27 cellular contexts compared by ENCODE assay signal in genomic region chr20:34628026-34628425, GRCh38. TPM values are rescaled to one million over a fixed set of nuclear protein-coding genes. Genes with fewer than 3 reads are reported as not detected.
A peak's percentile ranks its signal among the peaks of the same experiment; 100 is the strongest.
DNase-seq lines count a peak whose midpoint lies in the region; ATAC-seq, FAIRE-seq and TF ChIP-seq lines count a peak whose summit lies in the region.
"Had no signal": no experiment of that assay in that cellular context is flagged by ENCODE, and none has a peak within 500 bp of the region (broad histone marks: within the 10 kb centered on the region; RNA-seq: fewer than 3 reads in every experiment).

No MANE protein-coding gene starts in this region.

- H3K27ac Mint-ChIP-seq in nephron progenitor cell, result peak overlapping the region; percentile 44
- H3K27ac Mint-ChIP-seq: activated B cell treated with CpG ODN at 0.5 μM for 24 hours; activated CD4-positive, alpha-beta T cell treated with anti-CD3 and anti-CD28 coated beads, Interleukin-2, amount 10 ng/mL, durations not matched to agents 7 days and 5 days; activated naive CD4-positive, alpha-beta T cell treated with anti-CD3 and anti-CD28 coated beads, Interleukin-2, amount 50 U/mL, for 72 hours; B cell; CD8-positive, alpha-beta T cell; naive thymus-derived CD8-positive, alpha-beta T cell; stimulated activated naive B cell treated with anti-CD40 and anti-IgM and Interleukin-4, amounts not matched to agents 10 μg/mL and 1 μg/mL and 100 μg/mL, for 72 hours had no signal

- ATAC-seq in HepG2 (no peak), right lobe of liver (no peak), K562 (no peak)
- ATAC-seq: activated naive CD4-positive, alpha-beta T cell treated with anti-CD3 and anti-CD28 coated beads, Interleukin-2, amount 50 U/mL, for 72 hours; CD8-positive, alpha-beta T cell; HCT116; naive thymus-derived CD8-positive, alpha-beta T cell; stimulated activated naive B cell treated with anti-CD40 and anti-IgM and Interleukin-4, amounts not matched to agents 10 μg/mL and 1 μg/mL and 100 μg/mL, for 72 hours; upper lobe of right lung had no signal

- WGBS in HepG2 (ENCODE audit: low lambda C conversion rate), result 65% methylated on average over 2 of the region's 2 CpGs
- WGBS in right lobe of liver (ENCODE audit: insufficient coverage, low coverage, low lambda C conversion rate, missing lambda C conversion rate), result 83% methylated on average over 2 of the region's 2 CpGs
- WGBS in K562 (ENCODE audit: insufficient coverage, low coverage, missing lambda C conversion rate), result 56% methylated on average over 2 of the region's 2 CpGs

- TF ChIP-seq POLR2A in HepG2 (IDR thresholded peaks at IDR 0.05; ENCODE audit: insufficient read depth in 1 of 2, low read depth in 2 of 2, low read length in 2 of 2) (no peak), right lobe of liver (IDR thresholded peaks at IDR 0.05) (no peak), K562 (conservative IDR thresholded peaks at IDR 0.05) (no peak)

- H3K79me2 ChIP-seq in HepG2 (ENCODE audit: insufficient read depth, low read length) (no peaks in the 10 kb centered on the region), K562 (ENCODE audit: control insufficient read depth, insufficient read depth, low read length) (no peaks in the 10 kb centered on the region)

- peaks cover 46% of the 10 kb centered on the region for H3K36me3 Mint-ChIP-seq in nephron progenitor cell (ENCODE audit: low read depth)
- H3K36me3 Mint-ChIP-seq: activated naive CD4-positive, alpha-beta T cell treated with anti-CD3 and anti-CD28 coated beads, Interleukin-2, amount 50 U/mL, for 72 hours had no signal

- FAIRE-seq in HepG2 (lab: Jason Lieb, UNC), result no peak
- FAIRE-seq in K562 (lab: Jason Lieb, UNC), result no peak
- FAIRE-seq: colon, islet of Langerhans had no signal

- in situ Hi-C loops in HepG2 (cut with HindIII; ENCODE audit: extremely low pct_ligation_motif_present, low pct_unique_long_range_greater_than_20kb) (no loop called here), K562 (cut with MboI) (no loop called here), GM13976 (cut with MboI; ENCODE audit: low sequenced_read_pairs, unreplicated experiment) (no loop called here)

- no peak for DNase-seq in HepG2 (ENCODE audit: low spot score)
- DNase-seq in right lobe of liver, result no peak
- DNase-seq in K562 (ENCODE audit: extremely low read depth in 1 of 4, low spot score in 3 of 4), result no peak
- DNase-seq in nephron progenitor cell, result no peak
- DNase-seq in GM13976 (ENCODE audit: low spot score), result no peak
- no peak for DNase-seq in NCI-H510A (lab: John Stamatoyannopoulos, UW)
- DNase-seq in activated CD4-positive, alpha-beta T cell treated with anti-CD3 and anti-CD28 coated beads, Interleukin-2, amount 50 U/mL, for 48 hours, result no peak
- DNase-seq: ACHN; activated B cell treated with CpG ODN at 0.5 μM for 24 hours; activated CD4-positive, alpha-beta T cell treated with anti-CD3 and anti-CD28 coated beads, Interleukin-2, amount 10 ng/mL, durations not matched to agents 7 days and 5 days; activated effector memory CD4-positive, alpha-beta T cell treated with Interleukin-2 at 50 U/mL for 16 hours; activated T-cell treated with anti-CD3 and anti-CD28 coated beads, Interleukin-2, amount 50 U/mL, for 1 hour; CD8-positive, alpha-beta T cell; effector CD8-positive, alpha-beta T cell; naive thymus-derived CD8-positive, alpha-beta T cell; NCI-H1105; NCI-H187; occipital lobe; stimulated activated naive B cell treated with anti-CD40 and anti-IgM and Interleukin-4, amounts not matched to agents 10 μg/mL and 1 μg/mL and 100 μg/mL, for 72 hours; T1000; upper lobe of right lung had no signal

- H3K4me3 Mint-ChIP-seq in nephron progenitor cell, result no peak overlapping the region
- H3K4me3 Mint-ChIP-seq: activated B cell treated with CpG ODN at 0.5 μM for 24 hours; activated CD4-positive, alpha-beta T cell treated with anti-CD3 and anti-CD28 coated beads, Interleukin-2, amount 10 ng/mL, durations not matched to agents 7 days and 5 days; B cell; CD8-positive, alpha-beta T cell; naive thymus-derived CD8-positive, alpha-beta T cell; stimulated activated naive B cell treated with anti-CD40 and anti-IgM and Interleukin-4, amounts not matched to agents 10 μg/mL and 1 μg/mL and 100 μg/mL, for 72 hours had no signal

- H2AFZ ChIP-seq in HepG2 (ENCODE audit: low read length) (no peak overlapping the region), K562 (ENCODE audit: low read depth, low read length) (no peak overlapping the region)

- H3K4me1 Mint-ChIP-seq in nephron progenitor cell, result peaks cover 7% of the 10 kb centered on the region

- TF ChIP-seq RAD21 in HepG2 (CRISPR knock-in tag; IDR thresholded peaks at IDR 0.05), result no peak
- no peak for TF ChIP-seq RAD21 in K562 (CRISPR knock-in tag; conservative IDR thresholded peaks at IDR 0.05 in 1 of 2, IDR thresholded peaks at IDR 0.05 in 1 of 2)

- H4K20me1 ChIP-seq in HepG2 (ENCODE audit: insufficient read depth, low read length), result no peaks in the 10 kb centered on the region
- H4K20me1 ChIP-seq in K562 (replicated peaks; ENCODE audit: control insufficient read depth, insufficient read depth, low read length), result no peaks in the 10 kb centered on the region

- intact Hi-C loops in HepG2 (cut with micrococcal nuclease; ENCODE audit: unreplicated experiment), result no loop called here
- intact Hi-C loops in right lobe of liver (cut with DNase I), result no loop called here
- intact Hi-C loops in K562 (cut with micrococcal nuclease), result no loop called here

- no peaks in the 10 kb centered on the region for H3K9me3 Mint-ChIP-seq in nephron progenitor cell
- H3K9me3 Mint-ChIP-seq: activated B cell treated with CpG ODN at 0.5 μM for 24 hours; activated CD4-positive, alpha-beta T cell treated with anti-CD3 and anti-CD28 coated beads, Interleukin-2, amount 10 ng/mL, durations not matched to agents 7 days and 5 days; activated naive CD4-positive, alpha-beta T cell treated with anti-CD3 and anti-CD28 coated beads, Interleukin-2, amount 50 U/mL, for 72 hours; CD8-positive, alpha-beta T cell; naive thymus-derived CD8-positive, alpha-beta T cell; stimulated activated naive B cell treated with anti-CD40 and anti-IgM and Interleukin-4, amounts not matched to agents 10 μg/mL and 1 μg/mL and 100 μg/mL, for 72 hours had no signal

- H3K4me3 ChIP-seq in HepG2 (replicated peaks in 1 of 3; ENCODE audit: insufficient read depth in 1 of 3, low read depth in 2 of 3, low read length in 3 of 3) (no peak overlapping the region), right lobe of liver (no peak overlapping the region), K562 (no peak overlapping the region)
- H3K4me3 ChIP-seq: breast epithelium, upper lobe of right lung had no signal

- H3K9me3 ChIP-seq in HepG2 (ENCODE audit: low read length) (no peaks in the 10 kb centered on the region), right lobe of liver (no peaks in the 10 kb centered on the region), K562 (replicated peaks; ENCODE audit: control insufficient read depth, insufficient read depth, low read depth, low read length) (no peaks in the 10 kb centered on the region)
- H3K9me3 ChIP-seq: breast epithelium, upper lobe of right lung had no signal

- TF ChIP-seq EP300 in HepG2 (IDR thresholded peaks at IDR 0.05; ENCODE audit: low read depth in 2 of 2, low read length in 2 of 2) (no peak), HepG2 (CRISPR knock-in tag; IDR thresholded peaks at IDR 0.05; ENCODE audit: borderline replicate concordance) (no peak), K562 (IDR thresholded peaks at IDR 0.05; ENCODE audit: low read length) (no peak)

- CTCF ChIA-PET in HepG2 (lab: Yijun Ruan, JAX; ENCODE audit: low intra/inter-chr PET ratio, low total read pairs), result no interaction called here
- CTCF ChIA-PET in K562 (lab: Yijun Ruan, JAX; ENCODE audit: low intra/inter-chr PET ratio), result no interaction called here

- BruUV-seq in HepG2 (replicated peaks; lab: Mats Ljungman, UMichigan) (no TSS peak), K562 (replicated peaks; lab: Mats Ljungman, UMichigan) (no TSS peak)

- H3K27me3 ChIP-seq in HepG2 (ENCODE audit: control insufficient read depth in 1 of 2, insufficient read depth in 2 of 2, low read length in 2 of 2) (no peaks in the 10 kb centered on the region), right lobe of liver (no peaks in the 10 kb centered on the region), K562 (ENCODE audit: control insufficient read depth in 2 of 2, insufficient read depth in 2 of 2, low read length in 2 of 2) (no peaks in the 10 kb centered on the region; a peak in 1 of 5 replicates)
- H3K27me3 ChIP-seq: breast epithelium, upper lobe of right lung had no signal

- peaks cover 4 to 41% of the 10 kb centered on the region in 2 experiments for H3K36me3 ChIP-seq in HepG2 (replicated peaks in 1 of 2; ENCODE audit: control insufficient read depth in 1 of 2, insufficient read depth in 2 of 2, low read length in 2 of 2)
- no peaks in the 10 kb centered on the region for H3K36me3 ChIP-seq in right lobe of liver
- H3K36me3 ChIP-seq in K562 (ENCODE audit: control insufficient read depth, insufficient read depth, low read length), result peaks cover 20% of the 10 kb centered on the region; the same call in 2 of the 3 replicates
- H3K36me3 ChIP-seq: breast epithelium had no signal

- POLR2A ChIA-PET in HepG2 (lab: Yijun Ruan, JAX), result no interaction called here
- POLR2A ChIA-PET in K562 (lab: Yijun Ruan, JAX), result no interaction called here

- TF ChIP-seq CTCF in HepG2 (CRISPR knock-in tag; IDR thresholded peaks at IDR 0.05) (no peak), right lobe of liver (IDR thresholded peaks at IDR 0.05) (no peak), K562 (IDR thresholded peaks at IDR 0.05 in 2 of 3, conservative IDR thresholded peaks at IDR 0.05 in 1 of 3; ENCODE audit: insufficient read depth in 2 of 3, low read depth in 1 of 3, low read length in 3 of 3) (no peak), nephron progenitor cell (IDR thresholded peaks at IDR 0.05) (no peak), GM13976 (IDR thresholded peaks at IDR 0.05; ENCODE audit: borderline replicate concordance, control extremely low read depth, extremely low read depth, insufficient read depth, missing control alignments) (no peak)

- H3K4me2 ChIP-seq in HepG2 (ENCODE audit: low read depth, low read length) (no peak overlapping the region), K562 (ENCODE audit: insufficient read depth, low read length) (no peak overlapping the region)

- no peaks in the 10 kb centered on the region for H3K27me3 Mint-ChIP-seq in nephron progenitor cell (ENCODE audit: low read depth, poor library complexity)
- H3K27me3 Mint-ChIP-seq: activated B cell treated with CpG ODN at 0.5 μM for 24 hours; activated CD4-positive, alpha-beta T cell treated with anti-CD3 and anti-CD28 coated beads, Interleukin-2, amount 10 ng/mL, durations not matched to agents 7 days and 5 days; B cell; naive thymus-derived CD8-positive, alpha-beta T cell; stimulated activated naive B cell treated with anti-CD40 and anti-IgM and Interleukin-4, amounts not matched to agents 10 μg/mL and 1 μg/mL and 100 μg/mL, for 72 hours had no signal

- peak overlapping the region; percentile 14 for H3K27ac ChIP-seq in HepG2 (ENCODE audit: extremely low read length, insufficient read depth, low read length)
- no peak overlapping the region for H3K27ac ChIP-seq in right lobe of liver
- H3K27ac ChIP-seq in K562 (ENCODE audit: extremely low read depth, low read depth, low read length), result no peak overlapping the region
- H3K27ac ChIP-seq: breast epithelium, upper lobe of right lung had no signal

- no peaks in the 10 kb centered on the region for H3K9me1 ChIP-seq in K562 (ENCODE audit: control insufficient read depth, insufficient read depth, low read length)

- H3K9ac ChIP-seq in HepG2 (ENCODE audit: insufficient read depth, low read depth, low read length) (no peak overlapping the region), K562 (ENCODE audit: insufficient read depth in 1 of 2, low read depth in 2 of 2, low read length in 2 of 2) (no peak overlapping the region)

- H3K4me1 ChIP-seq in HepG2 (ENCODE audit: insufficient read depth, low read length) (peaks cover 32% of the 10 kb centered on the region), right lobe of liver (no peaks in the 10 kb centered on the region), K562 (replicated peaks in 1 of 2; ENCODE audit: control insufficient read depth in 2 of 2, insufficient read depth in 2 of 2, low read length in 2 of 2) (peaks cover 0 to 5% of the 10 kb centered on the region in 2 experiments; a peak in 3 of 5 replicates)
- H3K4me1 ChIP-seq: breast epithelium, upper lobe of right lung had no signal

RNA-seq across cellular contexts. Expression of gene PIGU, which starts 48.9 kb away (rescaled TPM):
- total RNA-seq in HepG2 (2016; rRNA removed; fragmentation: Illumina TruSeq; extraction: Trizol), result 27.1 and 45.5 TPM in 2 replicates
- 7.9 and 10.2 TPM in 2 replicates for total RNA-seq in HepG2 (2016; cell fraction: cytosol; rRNA removed; fragmentation: Illumina TruSeq; extraction: Trizol; ENCODE audit: low read depth)
- total RNA-seq in HepG2 (2016; cell fraction: insoluble cytoplasmic fraction; rRNA removed; fragmentation: Illumina TruSeq; extraction: Trizol), result 22.7 and 40.7 TPM in 2 replicates
- total RNA-seq in HepG2 (2016; cell fraction: membrane; rRNA removed; fragmentation: Illumina TruSeq; extraction: Trizol), result 13.9 and 15.8 TPM in 2 replicates
- 46.7 and 53.0 TPM in 2 replicates for total RNA-seq in HepG2 (2016; cell fraction: nucleus; rRNA removed; fragmentation: Illumina TruSeq; extraction: Trizol)
- 175 and 231 TPM in 2 replicates for polyA plus RNA-seq in HepG2 (2011; rRNA removed)
- polyA plus RNA-seq in HepG2 (2011; cell fraction: cytosol; rRNA removed), result 173 and 228 TPM in 2 replicates
- 61.5 and 68.6 TPM in 2 replicates for polyA plus RNA-seq in HepG2 (2011; cell fraction: nucleus; rRNA removed)
- polyA plus RNA-seq in HepG2 (2012), result 58.5 and 63.1 TPM in 2 replicates
- polyA plus RNA-seq in HepG2 (2016; cell fraction: cytosol; fragmentation: Illumina TruSeq; extraction: Trizol; ENCODE audit: low read depth), result 12.5 and 12.8 TPM in 2 replicates
- polyA plus RNA-seq in HepG2 (2016; cell fraction: insoluble cytoplasmic fraction; fragmentation: Illumina TruSeq; extraction: Trizol; ENCODE audit: low read depth), result 38.7 and 42.6 TPM in 2 replicates
- polyA plus RNA-seq in HepG2 (2016; cell fraction: membrane; fragmentation: Illumina TruSeq; extraction: Trizol; ENCODE audit: low read depth), result 20.5 and 21.1 TPM in 2 replicates
- polyA plus RNA-seq in HepG2 (2016; cell fraction: nucleus; fragmentation: Illumina TruSeq; extraction: Trizol; ENCODE audit: insufficient read depth, low read depth), result 88.7 and 94.6 TPM in 2 replicates
- 185 and 339 TPM in 2 replicates for polyA minus RNA-seq in HepG2 (2011; rRNA and poly(A)+ RNA removed; ENCODE audit: low replicate concordance)
- 49.4 and 49.8 TPM in 2 replicates for polyA minus RNA-seq in HepG2 (2011; cell fraction: cytosol; rRNA and poly(A)+ RNA removed)
- 55.5 and 65.3 TPM in 2 replicates for polyA minus RNA-seq in HepG2 (2011; cell fraction: nucleus; rRNA and poly(A)+ RNA removed)
- total RNA-seq in right lobe of liver, result 10 to 100 TPM in 2 of 6 experiments, 1 to 10 TPM in 4; 4.0 to 14.9 (median 7.3) TPM
- 104 and 126 TPM in 2 replicates for total RNA-seq in K562 (2011; cell fraction: chromatin; rRNA removed; ENCODE audit: low replicate concordance)
- total RNA-seq in K562 (2011; cell fraction: nucleolus; rRNA removed), result 77.5 and 77.6 TPM in 2 replicates
- 79.1 and 90.9 TPM in 2 replicates for total RNA-seq in K562 (2011; cell fraction: nucleoplasm; rRNA removed)
- 14.9 and 19.9 TPM in 2 replicates for total RNA-seq in K562 (2014; rRNA removed)
- total RNA-seq in K562 (2014; rRNA removed; fragmentation: Illumina TruSeq; extraction: Trizol), result 28.1 and 32.0 TPM in 2 replicates
- 32.1 and 32.4 TPM in 2 replicates for total RNA-seq in K562 (2015; rRNA removed; fragmentation: Illumina TruSeq; extraction: Trizol)
- 25.0 and 26.0 TPM in 2 replicates for total RNA-seq in K562 (2021)
- 92.0 and 100 TPM in 2 replicates for polyA plus RNA-seq in K562 (2011; rRNA removed)
- 78.9 and 136 TPM in 2 replicates for polyA plus RNA-seq in K562 (2011; cell fraction: cytosol; rRNA removed)
- 39.0 and 68.4 TPM in 2 replicates for polyA plus RNA-seq in K562 (2011; cell fraction: nucleus; rRNA removed)
- 29.3 and 31.6 TPM in 2 replicates for polyA plus RNA-seq in K562 (2012)
- 50.5 and 63.3 TPM in 2 replicates for polyA plus RNA-seq in K562 (2014; fragmentation: Illumina TruSeq; extraction: Trizol)
- 10 to 100 TPM in 1 of 2 experiments, 1 to 10 TPM in 1; 6.5 to 14.2 TPM for polyA plus RNA-seq in K562 (2014; fragmentation: Nextera tagmentation; extraction: Ambion mirVana)
- 28.9 and 37.2 TPM in 2 replicates for polyA plus RNA-seq in K562 (2014; rRNA removed)
- 77.8 and 84.0 TPM in 2 replicates for polyA minus RNA-seq in K562 (2011; rRNA and poly(A)+ RNA removed)
- polyA minus RNA-seq in K562 (2011; cell fraction: cytosol; rRNA and poly(A)+ RNA removed), result 28.4 and 29.1 TPM in 2 replicates
- polyA minus RNA-seq in K562 (2011; cell fraction: nucleus; rRNA and poly(A)+ RNA removed), result 10.9 and 24.0 TPM in 2 replicates

Comparison
In these comparisons a context has a peak if more than half of its experiments do, and no peak if none do; other contexts are left out.
1. Of the 241 proteins assayed by ChIP-seq in both HepG2 and K562: peak only in HepG2: ATF1; only in K562: none; in both: ZNF121; in neither: 239.